In the genomic region with DNA sequence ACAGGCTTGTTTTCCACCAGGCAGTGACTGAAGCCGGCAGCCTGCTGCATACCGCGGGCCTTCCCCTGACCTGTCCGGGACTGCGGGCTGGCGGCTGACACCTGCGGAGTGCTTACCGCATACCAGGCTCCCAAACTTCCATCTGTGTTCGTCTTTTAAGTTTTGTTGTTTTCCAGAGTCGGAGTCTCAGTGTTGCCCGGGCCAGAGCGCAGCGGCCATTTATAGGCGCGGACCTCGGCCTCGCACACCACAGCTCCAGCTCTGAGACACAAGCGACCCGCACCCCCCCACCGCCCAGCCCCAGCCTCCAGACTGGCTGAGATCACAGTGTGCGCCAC, we compare ENCODE assay signal across 2 cellular contexts.
TF ChIP-seq lines count a peak whose summit lies in the region.

No MANE protein-coding gene starts in this region.

TF ChIP-seq in GM23338, 12 proteins besides CTCF, POLR2A, EP300 and RAD21:
- TF ChIP-seq ZNF114 (CRISPR knock-in tag; IDR thresholded peaks at IDR 0.05) (no peak), ZNF331 (CRISPR knock-in tag; IDR thresholded peaks at IDR 0.05; ENCODE audit: low read depth) (no peak), CREB1 (CRISPR knock-in tag; IDR thresholded peaks at IDR 0.05; ENCODE audit: low read depth) (no peak), EZH2 (IDR thresholded peaks at IDR 0.05; ENCODE audit: low read depth, unreplicated experiment) (no peak)
- TF ChIP-seq, protein P1, sequence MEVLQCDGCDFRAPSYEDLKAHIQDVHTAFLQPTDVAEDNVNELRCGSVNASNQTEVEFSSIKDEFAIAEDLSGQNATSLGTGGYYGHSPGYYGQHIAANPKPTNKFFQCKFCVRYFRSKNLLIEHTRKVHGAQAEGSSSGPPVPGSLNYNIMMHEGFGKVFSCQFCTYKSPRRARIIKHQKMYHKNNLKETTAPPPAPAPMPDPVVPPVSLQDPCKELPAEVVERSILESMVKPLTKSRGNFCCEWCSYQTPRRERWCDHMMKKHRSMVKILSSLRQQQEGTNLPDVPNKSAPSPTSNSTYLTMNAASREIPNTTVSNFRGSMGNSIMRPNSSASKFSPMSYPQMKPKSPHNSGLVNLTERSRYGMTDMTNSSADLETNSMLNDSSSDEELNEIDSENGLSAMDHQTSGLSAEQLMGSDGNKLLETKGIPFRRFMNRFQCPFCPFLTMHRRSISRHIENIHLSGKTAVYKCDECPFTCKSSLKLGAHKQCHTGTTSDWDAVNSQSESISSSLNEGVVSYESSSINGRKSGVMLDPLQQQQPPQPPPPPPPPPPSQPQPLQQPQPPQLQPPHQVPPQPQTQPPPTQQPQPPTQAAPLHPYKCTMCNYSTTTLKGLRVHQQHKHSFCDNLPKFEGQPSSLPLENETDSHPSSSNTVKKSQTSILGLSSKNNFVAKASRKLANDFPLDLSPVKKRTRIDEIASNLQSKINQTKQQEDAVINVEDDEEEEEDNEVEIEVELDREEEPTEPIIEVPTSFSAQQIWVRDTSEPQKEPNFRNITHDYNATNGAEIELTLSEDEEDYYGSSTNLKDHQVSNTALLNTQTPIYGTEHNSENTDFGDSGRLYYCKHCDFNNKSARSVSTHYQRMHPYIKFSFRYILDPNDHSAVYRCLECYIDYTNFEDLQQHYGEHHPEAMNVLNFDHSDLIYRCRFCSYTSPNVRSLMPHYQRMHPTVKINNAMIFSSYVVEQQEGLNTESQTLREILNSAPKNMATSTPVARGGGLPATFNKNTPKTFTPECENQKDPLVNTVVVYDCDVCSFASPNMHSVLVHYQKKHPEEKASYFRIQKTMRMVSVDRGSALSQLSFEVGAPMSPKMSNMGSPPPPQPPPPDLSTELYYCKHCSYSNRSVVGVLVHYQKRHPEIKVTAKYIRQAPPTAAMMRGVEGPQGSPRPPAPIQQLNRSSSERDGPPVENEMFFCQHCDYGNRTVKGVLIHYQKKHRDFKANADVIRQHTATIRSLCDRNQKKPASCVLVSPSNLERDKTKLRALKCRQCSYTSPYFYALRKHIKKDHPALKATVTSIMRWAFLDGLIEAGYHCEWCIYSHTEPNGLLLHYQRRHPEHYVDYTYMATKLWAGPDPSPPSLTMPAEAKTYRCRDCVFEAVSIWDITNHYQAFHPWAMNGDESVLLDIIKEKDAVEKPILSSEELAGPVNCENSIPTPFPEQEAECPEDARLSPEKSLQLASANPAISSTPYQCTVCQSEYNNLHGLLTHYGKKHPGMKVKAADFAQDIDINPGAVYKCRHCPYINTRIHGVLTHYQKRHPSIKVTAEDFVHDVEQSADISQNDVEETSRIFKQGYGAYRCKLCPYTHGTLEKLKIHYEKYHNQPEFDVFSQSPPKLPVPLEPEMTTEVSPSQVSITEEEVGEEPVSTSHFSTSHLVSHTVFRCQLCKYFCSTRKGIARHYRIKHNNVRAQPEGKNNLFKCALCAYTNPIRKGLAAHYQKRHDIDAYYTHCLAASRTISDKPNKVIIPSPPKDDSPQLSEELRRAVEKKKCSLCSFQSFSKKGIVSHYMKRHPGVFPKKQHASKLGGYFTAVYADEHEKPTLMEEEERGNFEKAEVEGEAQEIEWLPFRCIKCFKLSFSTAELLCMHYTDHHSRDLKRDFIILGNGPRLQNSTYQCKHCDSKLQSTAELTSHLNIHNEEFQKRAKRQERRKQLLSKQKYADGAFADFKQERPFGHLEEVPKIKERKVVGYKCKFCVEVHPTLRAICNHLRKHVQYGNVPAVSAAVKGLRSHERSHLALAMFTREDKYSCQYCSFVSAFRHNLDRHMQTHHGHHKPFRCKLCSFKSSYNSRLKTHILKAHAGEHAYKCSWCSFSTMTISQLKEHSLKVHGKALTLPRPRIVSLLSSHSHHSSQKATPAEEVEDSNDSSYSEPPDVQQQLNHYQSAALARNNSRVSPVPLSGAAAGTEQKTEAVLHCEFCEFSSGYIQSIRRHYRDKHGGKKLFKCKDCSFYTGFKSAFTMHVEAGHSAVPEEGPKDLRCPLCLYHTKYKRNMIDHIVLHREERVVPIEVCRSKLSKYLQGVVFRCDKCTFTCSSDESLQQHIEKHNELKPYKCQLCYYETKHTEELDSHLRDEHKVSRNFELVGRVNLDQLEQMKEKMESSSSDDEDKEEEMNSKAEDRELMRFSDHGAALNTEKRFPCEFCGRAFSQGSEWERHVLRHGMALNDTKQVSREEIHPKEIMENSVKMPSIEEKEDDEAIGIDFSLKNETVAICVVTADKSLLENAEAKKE (CRISPR knock-in tag; IDR thresholded peaks at IDR 0.05) = no peak
- TF ChIP-seq, protein P2, sequence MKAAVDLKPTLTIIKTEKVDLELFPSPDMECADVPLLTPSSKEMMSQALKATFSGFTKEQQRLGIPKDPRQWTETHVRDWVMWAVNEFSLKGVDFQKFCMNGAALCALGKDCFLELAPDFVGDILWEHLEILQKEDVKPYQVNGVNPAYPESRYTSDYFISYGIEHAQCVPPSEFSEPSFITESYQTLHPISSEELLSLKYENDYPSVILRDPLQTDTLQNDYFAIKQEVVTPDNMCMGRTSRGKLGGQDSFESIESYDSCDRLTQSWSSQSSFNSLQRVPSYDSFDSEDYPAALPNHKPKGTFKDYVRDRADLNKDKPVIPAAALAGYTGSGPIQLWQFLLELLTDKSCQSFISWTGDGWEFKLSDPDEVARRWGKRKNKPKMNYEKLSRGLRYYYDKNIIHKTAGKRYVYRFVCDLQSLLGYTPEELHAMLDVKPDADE (IDR thresholded peaks at IDR 0.05) = no peak

TF ChIP-seq in K562, 482 proteins besides CTCF, POLR2A, EP300 and RAD21:
- TF ChIP-seq, protein P3, sequence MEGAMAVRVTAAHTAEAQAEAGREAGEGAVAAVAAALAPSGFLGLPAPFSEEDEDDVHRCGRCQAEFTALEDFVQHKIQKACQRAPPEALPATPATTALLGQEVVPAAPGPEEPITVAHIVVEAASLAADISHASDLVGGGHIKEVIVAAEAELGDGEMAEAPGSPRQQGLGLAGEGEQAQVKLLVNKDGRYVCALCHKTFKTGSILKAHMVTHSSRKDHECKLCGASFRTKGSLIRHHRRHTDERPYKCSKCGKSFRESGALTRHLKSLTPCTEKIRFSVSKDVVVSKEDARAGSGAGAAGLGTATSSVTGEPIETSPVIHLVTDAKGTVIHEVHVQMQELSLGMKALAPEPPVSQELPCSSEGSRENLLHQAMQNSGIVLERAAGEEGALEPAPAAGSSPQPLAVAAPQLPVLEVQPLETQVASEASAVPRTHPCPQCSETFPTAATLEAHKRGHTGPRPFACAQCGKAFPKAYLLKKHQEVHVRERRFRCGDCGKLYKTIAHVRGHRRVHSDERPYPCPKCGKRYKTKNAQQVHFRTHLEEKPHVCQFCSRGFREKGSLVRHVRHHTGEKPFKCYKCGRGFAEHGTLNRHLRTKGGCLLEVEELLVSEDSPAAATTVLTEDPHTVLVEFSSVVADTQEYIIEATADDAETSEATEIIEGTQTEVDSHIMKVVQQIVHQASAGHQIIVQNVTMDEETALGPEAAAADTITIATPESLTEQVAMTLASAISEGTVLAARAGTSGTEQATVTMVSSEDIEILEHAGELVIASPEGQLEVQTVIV (CRISPR knock-in tag; IDR thresholded peaks at IDR 0.05; ENCODE audit: borderline replicate concordance) = no peak
- no peak for TF ChIP-seq ZNF766 (CRISPR knock-in tag; conservative IDR thresholded peaks at IDR 0.05)
- TF ChIP-seq, protein P4, sequence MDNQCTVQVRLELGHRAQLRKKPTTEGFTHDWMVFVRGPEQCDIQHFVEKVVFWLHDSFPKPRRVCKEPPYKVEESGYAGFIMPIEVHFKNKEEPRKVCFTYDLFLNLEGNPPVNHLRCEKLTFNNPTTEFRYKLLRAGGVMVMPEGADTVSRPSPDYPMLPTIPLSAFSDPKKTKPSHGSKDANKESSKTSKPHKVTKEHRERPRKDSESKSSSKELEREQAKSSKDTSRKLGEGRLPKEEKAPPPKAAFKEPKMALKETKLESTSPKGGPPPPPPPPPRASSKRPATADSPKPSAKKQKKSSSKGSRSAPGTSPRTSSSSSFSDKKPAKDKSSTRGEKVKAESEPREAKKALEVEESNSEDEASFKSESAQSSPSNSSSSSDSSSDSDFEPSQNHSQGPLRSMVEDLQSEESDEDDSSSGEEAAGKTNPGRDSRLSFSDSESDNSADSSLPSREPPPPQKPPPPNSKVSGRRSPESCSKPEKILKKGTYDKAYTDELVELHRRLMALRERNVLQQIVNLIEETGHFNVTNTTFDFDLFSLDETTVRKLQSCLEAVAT (IDR thresholded peaks at IDR 0.05) = 0 out of 4 replicates have a peak, but pooled peaks of 1 of the 2 experiments have one; percentile 23
- TF ChIP-seq PRPF4 (IDR thresholded peaks at IDR 0.05; ENCODE audit: insufficient read depth, low read depth, low read length, poor library complexity, severe bottlenecking) = no peak
- TF ChIP-seq SRSF1 (IDR thresholded peaks at IDR 0.05; ENCODE audit: low read depth, low read length) = no peak
- TF ChIP-seq, protein P5, sequence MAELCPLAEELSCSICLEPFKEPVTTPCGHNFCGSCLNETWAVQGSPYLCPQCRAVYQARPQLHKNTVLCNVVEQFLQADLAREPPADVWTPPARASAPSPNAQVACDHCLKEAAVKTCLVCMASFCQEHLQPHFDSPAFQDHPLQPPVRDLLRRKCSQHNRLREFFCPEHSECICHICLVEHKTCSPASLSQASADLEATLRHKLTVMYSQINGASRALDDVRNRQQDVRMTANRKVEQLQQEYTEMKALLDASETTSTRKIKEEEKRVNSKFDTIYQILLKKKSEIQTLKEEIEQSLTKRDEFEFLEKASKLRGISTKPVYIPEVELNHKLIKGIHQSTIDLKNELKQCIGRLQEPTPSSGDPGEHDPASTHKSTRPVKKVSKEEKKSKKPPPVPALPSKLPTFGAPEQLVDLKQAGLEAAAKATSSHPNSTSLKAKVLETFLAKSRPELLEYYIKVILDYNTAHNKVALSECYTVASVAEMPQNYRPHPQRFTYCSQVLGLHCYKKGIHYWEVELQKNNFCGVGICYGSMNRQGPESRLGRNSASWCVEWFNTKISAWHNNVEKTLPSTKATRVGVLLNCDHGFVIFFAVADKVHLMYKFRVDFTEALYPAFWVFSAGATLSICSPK (IDR thresholded peaks at IDR 0.05; ENCODE audit: borderline replicate concordance) = no peak
- TF ChIP-seq, protein P6, sequence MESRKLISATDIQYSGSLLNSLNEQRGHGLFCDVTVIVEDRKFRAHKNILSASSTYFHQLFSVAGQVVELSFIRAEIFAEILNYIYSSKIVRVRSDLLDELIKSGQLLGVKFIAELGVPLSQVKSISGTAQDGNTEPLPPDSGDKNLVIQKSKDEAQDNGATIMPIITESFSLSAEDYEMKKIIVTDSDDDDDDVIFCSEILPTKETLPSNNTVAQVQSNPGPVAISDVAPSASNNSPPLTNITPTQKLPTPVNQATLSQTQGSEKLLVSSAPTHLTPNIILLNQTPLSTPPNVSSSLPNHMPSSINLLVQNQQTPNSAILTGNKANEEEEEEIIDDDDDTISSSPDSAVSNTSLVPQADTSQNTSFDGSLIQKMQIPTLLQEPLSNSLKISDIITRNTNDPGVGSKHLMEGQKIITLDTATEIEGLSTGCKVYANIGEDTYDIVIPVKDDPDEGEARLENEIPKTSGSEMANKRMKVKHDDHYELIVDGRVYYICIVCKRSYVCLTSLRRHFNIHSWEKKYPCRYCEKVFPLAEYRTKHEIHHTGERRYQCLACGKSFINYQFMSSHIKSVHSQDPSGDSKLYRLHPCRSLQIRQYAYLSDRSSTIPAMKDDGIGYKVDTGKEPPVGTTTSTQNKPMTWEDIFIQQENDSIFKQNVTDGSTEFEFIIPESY (CRISPR knock-in tag; IDR thresholded peaks at IDR 0.05) = peak; percentile 91
- no peak for TF ChIP-seq ZNF184 (CRISPR knock-in tag; IDR thresholded peaks at IDR 0.05)
- peak; percentile 6; the same call in 1 of the 2 replicates for TF ChIP-seq ZFX (CRISPR knock-in tag; IDR thresholded peaks at IDR 0.05)
- TF ChIP-seq ZEB2 (IDR thresholded peaks at IDR 0.05) = no peak
- no peak for TF ChIP-seq IFI16 (CRISPR knock-in tag; IDR thresholded peaks at IDR 0.05)
- TF ChIP-seq ZBTB7A (IDR thresholded peaks at IDR 0.05; ENCODE audit: borderline replicate concordance, control insufficient read depth, low read depth, low read length) = no peak
- TF ChIP-seq, protein P7, sequence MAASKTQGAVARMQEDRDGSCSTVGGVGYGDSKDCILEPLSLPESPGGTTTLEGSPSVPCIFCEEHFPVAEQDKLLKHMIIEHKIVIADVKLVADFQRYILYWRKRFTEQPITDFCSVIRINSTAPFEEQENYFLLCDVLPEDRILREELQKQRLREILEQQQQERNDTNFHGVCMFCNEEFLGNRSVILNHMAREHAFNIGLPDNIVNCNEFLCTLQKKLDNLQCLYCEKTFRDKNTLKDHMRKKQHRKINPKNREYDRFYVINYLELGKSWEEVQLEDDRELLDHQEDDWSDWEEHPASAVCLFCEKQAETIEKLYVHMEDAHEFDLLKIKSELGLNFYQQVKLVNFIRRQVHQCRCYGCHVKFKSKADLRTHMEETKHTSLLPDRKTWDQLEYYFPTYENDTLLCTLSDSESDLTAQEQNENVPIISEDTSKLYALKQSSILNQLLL (CRISPR knock-in tag; IDR thresholded peaks at IDR 0.05; ENCODE audit: borderline replicate concordance) = no peak
- peak in 1 of 3 experiments; percentile 55 for TF ChIP-seq YY1 (IDR thresholded peaks at IDR 0.05; ENCODE audit: borderline replicate concordance in 1 of 3, control insufficient read depth in 1 of 3, extremely low read depth in 1 of 3, insufficient read depth in 3 of 3, insufficient read length in 1 of 3, insufficient replicate concordance in 2 of 3, low read depth in 1 of 3, low read length in 2 of 3)
- TF ChIP-seq ZNF589 (CRISPR knock-in tag; IDR thresholded peaks at IDR 0.05; ENCODE audit: low read depth) = no peak
TF ChIP-seq in K562: peak in this region for 4.
